ENCODE assay signal across 8 cellular contexts in genomic region chr17:1762233-1762905, GRCh38. TPM values are rescaled to one million over a fixed set of nuclear protein-coding genes. Genes with fewer than 3 reads are reported as not detected.
DNase-seq lines count a peak whose midpoint lies in the region; ATAC-seq and TF ChIP-seq lines count a peak whose summit lies in the region.

No MANE protein-coding gene starts in this region.

- ATAC-seq in memory B cell (ENCODE audit: low read depth) = no peak

- peaks cover 21% of the 10 kb centered on the region for H3K4me1 Mint-ChIP-seq in T-helper 2 cell treated with Interferon-gamma antibody and Interleukin-4, amounts not matched to agents 5 μg/mL and 100 μg/mL, for 36 hours (ENCODE audit: low read depth)
- peaks cover 26% of the 10 kb centered on the region for H3K4me1 Mint-ChIP-seq in memory B cell

- TF ChIP-seq CTCF in cardiac fibroblast (IDR thresholded peaks at IDR 0.05; ENCODE audit: low read depth, low read length) (no peak), MM.1S (IDR thresholded peaks at IDR 0.05; ENCODE audit: low read length) (no peak)

- WGBS in urinary bladder = 38% methylated on average over 21 of the region's 21 CpGs

- H3K4me2 ChIP-seq in MM.1S (ENCODE audit: low read depth, low read length) = no peak overlapping the region

- 0 out of 2 replicates have a peak, but pooled peaks cover under 1% of the 10 kb centered on the region for H3K27me3 ChIP-seq in MM.1S (replicated peaks; ENCODE audit: insufficient read depth, low read length)

- no peak overlapping the region for H3K9ac ChIP-seq in MM.1S (ENCODE audit: low read length)

- H3K27ac Mint-ChIP-seq in T-helper 2 cell treated with Interferon-gamma antibody and Interleukin-4, amounts not matched to agents 5 μg/mL and 100 μg/mL, for 36 hours = peak overlapping the region; percentile 41
- H3K27ac Mint-ChIP-seq in memory B cell = peak overlapping the region; percentile 77

- H3K79me2 ChIP-seq in MM.1S (ENCODE audit: low read length) = no peaks in the 10 kb centered on the region

- no peak overlapping the region for H3K4me3 Mint-ChIP-seq in T-helper 2 cell treated with Interferon-gamma antibody and Interleukin-4, amounts not matched to agents 5 μg/mL and 100 μg/mL, for 36 hours
- no peak overlapping the region for H3K4me3 Mint-ChIP-seq in memory B cell

- H3K36me3 ChIP-seq in urinary bladder (ENCODE audit: insufficient read depth) (no peaks in the 10 kb centered on the region), MM.1S (replicated peaks; ENCODE audit: insufficient read depth, low read length) (no peaks in the 10 kb centered on the region)

- H4K20me1 ChIP-seq in MM.1S (ENCODE audit: insufficient read depth, low read length) = no peaks in the 10 kb centered on the region

- H3K4me1 ChIP-seq in urinary bladder (ENCODE audit: insufficient read depth) (no peaks in the 10 kb centered on the region), MM.1S (ENCODE audit: low read length) (peaks cover 15% of the 10 kb centered on the region)

- no peak for DNase-seq in T-helper 2 cell treated with Interferon-gamma antibody and Interleukin-4, amounts not matched to agents 5 μg/mL and 100 μg/mL, for 36 hours (ENCODE audit: low spot score)
- DNase-seq in T-helper 2 cell (no peak), cardiac fibroblast (ENCODE audit: low read depth in 2 of 2) (peak; percentile 24 to 72), memory B cell (ENCODE audit: low spot score in 2 of 2) (no peak), MM.1S (no peak), SW 1271 (lab: John Stamatoyannopoulos, UW) (no peak)
- no peak for DNase-seq in stimulated activated CD4-positive, alpha-beta T cell treated with anti-CD3 and anti-CD28 coated beads, Interleukin-4, amount 100 ng/mL, for 1 hour

- H3K9me2 ChIP-seq in MM.1S (replicated peaks; ENCODE audit: insufficient read depth, low read length) = no peaks in the 10 kb centered on the region

- peaks cover 11% of the 10 kb centered on the region for H3F3A ChIP-seq in MM.1S (ENCODE audit: insufficient read depth, low read length)

- H3K27me3 Mint-ChIP-seq in T-helper 2 cell treated with Interferon-gamma antibody and Interleukin-4, amounts not matched to agents 5 μg/mL and 100 μg/mL, for 36 hours (ENCODE audit: low read depth) = peaks cover 5% of the 10 kb centered on the region
- H3K27me3 Mint-ChIP-seq in memory B cell = no peaks in the 10 kb centered on the region

- H3K9me3 Mint-ChIP-seq in T-helper 2 cell treated with Interferon-gamma antibody and Interleukin-4, amounts not matched to agents 5 μg/mL and 100 μg/mL, for 36 hours = peaks cover 3% of the 10 kb centered on the region
- no peaks in the 10 kb centered on the region for H3K9me3 Mint-ChIP-seq in memory B cell

- H2AFZ ChIP-seq in MM.1S (ENCODE audit: low read length) = no peak overlapping the region

- H3K9me3 ChIP-seq in MM.1S (replicated peaks; ENCODE audit: insufficient read depth, low read length) = no peaks in the 10 kb centered on the region

- H3K27ac ChIP-seq in urinary bladder (ENCODE audit: low read depth) = peak overlapping the region; percentile 54
- H3K27ac ChIP-seq in MM.1S (ENCODE audit: low read length) = no peak overlapping the region

- H3K4me3 ChIP-seq in cardiac fibroblast (replicated peaks in 1 of 2; ENCODE audit: low read depth in 2 of 2, low read length in 2 of 2) (peak overlapping the region; percentile 59 to 76), urinary bladder (ENCODE audit: low read depth, low read length) (peak overlapping the region; percentile 38), MM.1S (ENCODE audit: low read length) (no peak overlapping the region)

- peaks cover 3% of the 10 kb centered on the region for H3K36me3 Mint-ChIP-seq in T-helper 2 cell treated with Interferon-gamma antibody and Interleukin-4, amounts not matched to agents 5 μg/mL and 100 μg/mL, for 36 hours (ENCODE audit: low read depth)
- H3K36me3 Mint-ChIP-seq in memory B cell = no peaks in the 10 kb centered on the region

RNA-seq across cellular contexts. Expression of gene SERPINF1, which starts 0.5 kb away (rescaled TPM):
- 303 TPM for total RNA-seq in urinary bladder
- 701 TPM for polyA plus RNA-seq in urinary bladder

RNA-seq across cellular contexts. Expression of gene SERPINF2, which starts 19.7 kb away (rescaled TPM):
- total RNA-seq in urinary bladder = 0.37 TPM
- 21.3 TPM for polyA plus RNA-seq in urinary bladder

RNA-seq across cellular contexts. Expression of gene WDR81, which starts 37.9 kb away (rescaled TPM):
- 11.8 TPM for total RNA-seq in urinary bladder
- 37.7 TPM for polyA plus RNA-seq in urinary bladder

RNA-seq across cellular contexts. Expression of gene TLCD2, which starts 52.2 kb away (rescaled TPM):
- 3.8 TPM for total RNA-seq in urinary bladder
- 4.6 TPM for polyA plus RNA-seq in urinary bladder

Comparison
In these comparisons a context has a peak if more than half of its experiments do, and no peak if none do; other contexts are left out.
1. DNase-seq: peak in cardiac fibroblast (2 of 2); none in T-helper 2 cell treated with Interferon-gamma antibody and Interleukin-4, amounts not matched to agents 5 μg/mL and 100 μg/mL, for 36 hours (single experiment), T-helper 2 cell (0 of 5), memory B cell (0 of 2), stimulated activated CD4-positive, alpha-beta T cell treated with anti-CD3 and anti-CD28 coated beads, Interleukin-4, amount 100 ng/mL, for 1 hour (single experiment), MM.1S (single experiment) and SW 1271 (0 of 2).